ENCODE assay signal across 17 cellular contexts in genomic region chr20:1861347-1861987, GRCh38. TPM values are rescaled to one million over a fixed set of nuclear protein-coding genes. Genes with fewer than 3 reads are reported as not detected.
A peak's percentile ranks its signal among the peaks of the same experiment; 100 is the strongest.
DNase-seq lines count a peak whose midpoint lies in the region; ATAC-seq, FAIRE-seq and TF ChIP-seq lines count a peak whose summit lies in the region.
"Had no signal": no experiment of that assay in that cellular context is flagged by ENCODE, and none has a peak within 500 bp of the region (broad histone marks: within the 10 kb centered on the region; RNA-seq: fewer than 3 reads in every experiment).

No MANE protein-coding gene starts in this region.

- H3K27ac ChIP-seq in caudate nucleus (ENCODE audit: low read depth, low read length) (peak overlapping the region; percentile 96), keratinocyte (ENCODE audit: control insufficient read depth, insufficient read depth, low read length) (peak overlapping the region; percentile 57), pancreas (no peak overlapping the region), SK-N-SH (ENCODE audit: low read depth in 2 of 2, low read length in 1 of 2) (no peak overlapping the region), small intestine (ENCODE audit: low read depth in 1 of 2, low read length in 1 of 2) (no peak overlapping the region)
- H3K27ac ChIP-seq: right lobe of liver had no signal

- H3K27me3 ChIP-seq in keratinocyte (ENCODE audit: control insufficient read depth, extremely low read depth, insufficient read depth, low read length) (no peaks in the 10 kb centered on the region), pancreas (no peaks in the 10 kb centered on the region), SK-N-SH (ENCODE audit: insufficient read depth) (no peaks in the 10 kb centered on the region), small intestine (ENCODE audit: control insufficient read depth in 2 of 2, insufficient read depth in 2 of 2, low read length in 2 of 2) (no peaks in the 10 kb centered on the region)
- H3K27me3 ChIP-seq: right lobe of liver had no signal

- H3K79me2 ChIP-seq in keratinocyte (ENCODE audit: control insufficient read depth, insufficient read depth, low read length) (no peaks in the 10 kb centered on the region), SK-N-SH (ENCODE audit: insufficient read depth) (no peaks in the 10 kb centered on the region)

- WGBS in pancreas, 2 donors: 52 to 58% methylated on average over 13 of the region's 13 CpGs
- 71% methylated on average over 13 of the region's 13 CpGs for WGBS in SK-N-SH (ENCODE audit: low lambda C conversion rate)
- 56 to 68% (median 57%) methylated on average over 13 of the region's 13 CpGs for WGBS in small intestine, 3 donors

- peak; percentile 40 for DNase-seq in EH (ENCODE audit: low read depth)
- DNase-seq in caudate nucleus (lab: John Stamatoyannopoulos, UW): no peak
- DNase-seq in keratinocyte (ENCODE audit: low read depth, low spot score): no peak
- DNase-seq in pancreas: no peak
- DNase-seq in SK-N-SH: no peak
- DNase-seq in activated gamma-delta T cell treated with Interleukin-2 at 50 U/mL for 16 hours: no peak
- DNase-seq in stimulated activated CD4-positive, alpha-beta T cell treated with anti-CD3 and anti-CD28 coated beads, Interleukin-1b, Interleukin-23, amount 100 ng/mL, for 48 hours: no peak
- DNase-seq in small intestine: no peak
- DNase-seq: activated effector memory CD4-positive, alpha-beta T cell treated with anti-CD3 and anti-CD28 coated beads, Interleukin-2, amount 50 U/mL, for 16 hours; DND-41; natural killer cell; NCI-H187; NCI-H524; right lobe of liver; stimulated activated naive CD4-positive, alpha-beta T cell treated with Interleukin-2 at 50 U/mL for 16 hours; SW 1271 had no signal

- H3K4me1 ChIP-seq in keratinocyte (ENCODE audit: control insufficient read depth, extremely low read depth, insufficient read depth, low read length): peaks cover 17% of the 10 kb centered on the region
- H3K4me1 ChIP-seq in pancreas: no peaks in the 10 kb centered on the region
- peaks cover 4 to 6% of the 10 kb centered on the region in 2 experiments; a peak in 2 of 4 replicates for H3K4me1 ChIP-seq in SK-N-SH (ENCODE audit: control insufficient read depth in 1 of 2, insufficient read depth in 2 of 2, low read depth in 1 of 2, low read length in 1 of 2)
- H3K4me1 ChIP-seq in small intestine (ENCODE audit: control insufficient read depth in 2 of 2, insufficient read depth in 1 of 2, low read depth in 1 of 2, low read length in 1 of 2): no peaks in the 10 kb centered on the region
- H3K4me1 ChIP-seq: right lobe of liver had no signal

- intact Hi-C loops in pancreas (cut with DNase I): no loop called here

- ATAC-seq in pancreas: no peak
- ATAC-seq: left lobe of liver, natural killer cell had no signal

- TF ChIP-seq EP300 in SK-N-SH (IDR thresholded peaks at IDR 0.05; ENCODE audit: borderline replicate concordance in 1 of 2, low read depth in 1 of 2, low read length in 1 of 2): no peak

- H3F3A ChIP-seq in SK-N-SH (replicated peaks; ENCODE audit: insufficient read depth): no peaks in the 10 kb centered on the region

- POLR2A ChIA-PET in SK-N-SH (lab: Yijun Ruan, JAX): no interaction called here

- CTCF ChIA-PET in SK-N-SH (lab: Yijun Ruan, JAX): interaction anchor here (0.6 kb wide), 1 partner anchor 97 kb away, joined by 3 read pairs; no protein-coding TSS in a partner anchor

- H3K9ac ChIP-seq in keratinocyte (ENCODE audit: control insufficient read depth, extremely low read depth, insufficient read depth, low read length) (peak overlapping the region; percentile 55), SK-N-SH (no peak overlapping the region)

- H3K9me1 ChIP-seq in keratinocyte (ENCODE audit: control insufficient read depth, extremely low read depth, insufficient read depth, low read length): no peaks in the 10 kb centered on the region

- no peaks in the 10 kb centered on the region for H3K36me3 ChIP-seq in keratinocyte (ENCODE audit: control insufficient read depth in 2 of 2, extremely low read depth in 1 of 2, insufficient read depth in 2 of 2, low read length in 2 of 2)
- no peaks in the 10 kb centered on the region for H3K36me3 ChIP-seq in pancreas
- H3K36me3 ChIP-seq in SK-N-SH (replicated peaks in 1 of 2; ENCODE audit: control insufficient read depth in 1 of 2, insufficient read depth in 2 of 2, low read length in 1 of 2): no peaks in the 10 kb centered on the region
- no peaks in the 10 kb centered on the region for H3K36me3 ChIP-seq in small intestine (ENCODE audit: control insufficient read depth in 2 of 2, insufficient read depth in 2 of 2, low read length in 2 of 2)
- H3K36me3 ChIP-seq: right lobe of liver had no signal

- no peaks in the 10 kb centered on the region for H3K9me2 ChIP-seq in SK-N-SH

- peak overlapping the region; percentile 54 for H3K4me2 ChIP-seq in keratinocyte (ENCODE audit: control insufficient read depth, extremely low read depth, insufficient read depth, low read depth, low read length)
- no peak overlapping the region for H3K4me2 ChIP-seq in SK-N-SH

- dilution Hi-C loops in keratinocyte (cut with MboI; ENCODE audit: extremely low pct_ligation_motif_present, low sequenced_read_pairs): no loop called here

- TF ChIP-seq CTCF in keratinocyte (optimal IDR thresholded peaks at IDR 0.05 in 1 of 3, IDR thresholded peaks at IDR 0.05 in 1 of 3, conservative IDR thresholded peaks at IDR 0.05 in 1 of 3; ENCODE audit: extremely low read depth in 1 of 3, insufficient read depth in 2 of 3, low read length in 3 of 3): no peak
- no peak for TF ChIP-seq CTCF in pancreas (IDR thresholded peaks at IDR 0.05)
- no peak for TF ChIP-seq CTCF in SK-N-SH (IDR thresholded peaks at IDR 0.05)

- TF ChIP-seq RAD21 in SK-N-SH (IDR thresholded peaks at IDR 0.05; ENCODE audit: low read length): no peak

- H2AFZ ChIP-seq in keratinocyte (ENCODE audit: control insufficient read depth, low read length) (peak overlapping the region; percentile 21), SK-N-SH (ENCODE audit: low read depth) (no peak overlapping the region)

- FAIRE-seq in keratinocyte (lab: Jason Lieb, UNC) (peak; percentile 95), pancreas (lab: Jason Lieb, UNC) (peak; percentile 13), small intestine (lab: Jason Lieb, UNC) (no peak)

- H3K9me3 ChIP-seq in keratinocyte (ENCODE audit: control insufficient read depth, low read depth, low read length): no peaks in the 10 kb centered on the region
- H3K9me3 ChIP-seq in pancreas: no peaks in the 10 kb centered on the region
- no peaks in the 10 kb centered on the region for H3K9me3 ChIP-seq in SK-N-SH
- H3K9me3 ChIP-seq in small intestine (ENCODE audit: control insufficient read depth, low read depth): no peaks in the 10 kb centered on the region
- H3K9me3 ChIP-seq: right lobe of liver had no signal

- H3K4me3 ChIP-seq in keratinocyte (ENCODE audit: control insufficient read depth in 2 of 3, extremely low read depth in 1 of 3, insufficient read depth in 2 of 3, low read depth in 1 of 3, low read length in 3 of 3) (peak overlapping the region in 1 of 3 experiments; percentile 27), pancreas (no peak overlapping the region), SK-N-SH (ENCODE audit: low read depth in 2 of 2, low read length in 1 of 2) (no peak overlapping the region), small intestine (ENCODE audit: low read depth in 1 of 2, low read length in 2 of 2) (no peak overlapping the region)
- H3K4me3 ChIP-seq: right lobe of liver had no signal

- no peaks in the 10 kb centered on the region for H4K20me1 ChIP-seq in keratinocyte (ENCODE audit: control insufficient read depth, extremely low read depth, insufficient read depth, low read length)
- H4K20me1 ChIP-seq in SK-N-SH (ENCODE audit: insufficient read depth): no peaks in the 10 kb centered on the region

TF ChIP-seq in SK-N-SH, 30 proteins besides CTCF, POLR2A, EP300 and RAD21:
- no peak for TF ChIP-seq FOSL2 (IDR thresholded peaks at IDR 0.05; ENCODE audit: borderline replicate concordance, low read depth)
- no peak for TF ChIP-seq CHD2 (IDR thresholded peaks at IDR 0.05; ENCODE audit: low read length, partially characterized antibody)
- TF ChIP-seq ELF1 (IDR thresholded peaks at IDR 0.05): no peak
TF ChIP-seq in SK-N-SH: peak in this region for 0.

RNA-seq across cellular contexts. Expression of gene SIRPA, which starts 33.7 kb away (rescaled TPM):
- polyA plus RNA-seq in keratinocyte: 19.9 to 50.7 TPM (median 23.7 TPM) in 3 replicates
- 14.5 TPM for polyA plus RNA-seq in keratinocyte (2011; ENCODE audit: low read depth)
- 27.2 and 34.1 TPM in 2 replicates for polyA plus RNA-seq in keratinocyte (2011; cell fraction: cytosol; rRNA removed)
- polyA plus RNA-seq in keratinocyte (2011; cell fraction: nucleus; rRNA removed): 64.2 and 79.1 TPM in 2 replicates
- polyA plus RNA-seq in keratinocyte (2012; ENCODE audit: low replicate concordance): 37.4 and 48.9 TPM in 2 replicates
- polyA minus RNA-seq in keratinocyte: 23.1 to 84.4 TPM (median 23.5 TPM) in 3 replicates
- 21.5 TPM for polyA minus RNA-seq in keratinocyte (2011; cell fraction: cytosol; rRNA and poly(A)+ RNA removed)
- 35.0 and 48.7 TPM in 2 replicates for polyA minus RNA-seq in keratinocyte (2011; cell fraction: nucleus; rRNA and poly(A)+ RNA removed)
- total RNA-seq in pancreas: 10 to 100 TPM in 2 of 6 donors, 1 to 10 TPM in 4; 7.2 to 25.8 (median 8.5) TPM
- 10 to 100 TPM in 1 of 2 donors, 1 to 10 TPM in 1; 8.6 to 13.1 TPM for polyA plus RNA-seq in pancreas
- polyA plus RNA-seq in SK-N-SH (2012; rRNA removed): 6.8 and 9.1 TPM in 2 replicates
- polyA plus RNA-seq in SK-N-SH (2012; cell fraction: cytosol; rRNA removed): 6.5 and 8.5 TPM in 2 replicates
- polyA plus RNA-seq in SK-N-SH (2012; cell fraction: nucleus; rRNA removed): 11.2 and 11.3 TPM in 2 replicates
- polyA plus RNA-seq in small intestine: 10 to 100 TPM; 11.4 to 27.0 (median 17.8) TPM

Comparison
In these comparisons a context has a peak if more than half of its experiments do, and no peak if none do; other contexts are left out.
1. H3K27ac ChIP-seq: peak in caudate nucleus (single experiment) and keratinocyte (single experiment); none in pancreas (0 of 4), SK-N-SH (0 of 2) and small intestine (0 of 2).